ENCODE assay signal across 9 cellular contexts in the genomic region with DNA sequence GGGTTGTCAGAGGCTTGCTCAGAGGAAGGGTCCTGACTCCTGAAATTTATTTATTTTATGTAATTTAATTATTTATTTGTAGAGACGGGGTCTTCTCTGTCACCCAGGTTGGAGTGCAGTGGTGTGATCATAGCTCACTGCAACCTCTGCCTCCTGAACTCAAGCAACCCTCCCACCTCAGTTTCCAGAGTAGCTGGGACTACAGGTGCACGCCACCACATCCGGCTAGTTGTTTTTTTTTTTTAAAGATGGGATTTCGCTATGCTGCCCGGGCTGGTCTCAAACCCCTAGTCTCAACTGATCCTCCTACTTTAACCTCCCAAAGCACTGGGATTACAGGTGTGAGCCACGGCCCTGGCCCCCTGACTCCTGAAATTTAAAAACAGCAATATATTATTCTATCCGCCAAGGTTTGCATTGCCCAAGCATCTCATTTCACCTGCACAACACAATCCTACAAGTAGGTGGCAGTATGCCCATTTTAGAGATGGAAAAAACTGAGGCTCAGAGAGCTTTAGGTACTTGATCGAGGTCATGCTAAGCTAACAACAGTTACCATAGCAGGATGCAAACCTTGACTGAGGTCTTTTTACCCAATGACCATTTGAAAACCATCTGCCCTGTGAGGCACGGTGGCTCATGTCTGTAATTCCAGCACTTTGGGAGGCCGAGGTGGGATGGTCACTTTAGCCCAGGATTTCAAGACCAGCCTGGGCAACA. TPM values are rescaled to one million over a fixed set of nuclear protein-coding genes. Genes with fewer than 3 reads are reported as not detected.
DNase-seq lines count a peak whose midpoint lies in the region; FAIRE-seq and TF ChIP-seq lines count a peak whose summit lies in the region.
"Had no signal": no experiment of that assay in that cellular context is flagged by ENCODE, and none has a peak within 500 bp of the region (broad histone marks: within the 10 kb centered on the region; RNA-seq: fewer than 3 reads in every experiment).

No MANE protein-coding gene starts in this region.

- peak; percentile 66 for TF ChIP-seq CTCF in GM12875 (IDR thresholded peaks at IDR 0.05; ENCODE audit: borderline replicate concordance, insufficient read depth, low read depth, low read length)
- TF ChIP-seq CTCF in H1 (IDR thresholded peaks at IDR 0.05; ENCODE audit: control extremely low read depth in 1 of 3, insufficient read depth in 1 of 3, low read depth in 1 of 3, low read length in 3 of 3) = peak in 2 of 3 experiments; percentile 34 to 52; a peak in 2 of 4 replicates

- H3K27ac ChIP-seq in H1 (ENCODE audit: low read depth, low read length) = no peak overlapping the region
- H3K27ac ChIP-seq: HL-60 had no signal

- H2AK5ac ChIP-seq in H1 (ENCODE audit: low read depth, low read length) = no peak overlapping the region

- no peak overlapping the region for H3K56ac ChIP-seq in H1 (replicated peaks; ENCODE audit: insufficient read length, low read depth, low read length)

- no peak overlapping the region for H4K5ac ChIP-seq in H1 (ENCODE audit: insufficient read length, low read depth, low read length)

- 77% methylated on average over 10 of the region's 10 CpGs; no CpG with 5 or more reads in 1 of the 2 experiments for WGBS in H1 (ENCODE audit: extremely low coverage in 1 of 2, insufficient coverage in 1 of 2, insufficient read length in 1 of 2, insufficient replicate concordance in 2 of 2, low coverage in 1 of 2, low lambda C conversion rate in 2 of 2, missing lambda C conversion rate in 1 of 2), 2 experiments

- H3K14ac ChIP-seq in H1 (ENCODE audit: insufficient read length) = no peak overlapping the region

- H3K4me1 ChIP-seq in H1 (replicated peaks in 1 of 4; ENCODE audit: control insufficient read depth in 3 of 4, insufficient read depth in 4 of 4, low read length in 3 of 4) = peaks cover 0 to 3% (median 0%) of the 10 kb centered on the region in 4 experiments; a peak in 1 of 7 replicates

- peaks cover 0 to 2% (median 0%) of the 10 kb centered on the region in 4 experiments; a peak in 3 of 7 replicates for H3K27me3 ChIP-seq in H1 (replicated peaks in 1 of 4; ENCODE audit: control insufficient read depth in 3 of 4, extremely low read depth in 1 of 4, insufficient read depth in 3 of 4, low read length in 3 of 4)

- peaks cover 14% of the 10 kb centered on the region; the same call in 1 of the 2 replicates for H3K23me2 ChIP-seq in H1 (ENCODE audit: low read depth, low read length)

- TF ChIP-seq POLR2A in H1 (IDR thresholded peaks at IDR 0.05; ENCODE audit: control extremely low read depth in 1 of 2, low read depth in 2 of 2, low read length in 2 of 2) = no peak

- H3K9me3 ChIP-seq in H1 (ENCODE audit: insufficient read depth in 2 of 2, low read depth in 1 of 2, low read length in 1 of 2) = no peaks in the 10 kb centered on the region

- H3K23ac ChIP-seq in H1 (ENCODE audit: insufficient read length) = no peak overlapping the region

- no peaks in the 10 kb centered on the region for H4K20me1 ChIP-seq in H1 (replicated peaks in 1 of 2; ENCODE audit: control insufficient read depth in 1 of 2, insufficient read depth in 2 of 2, low read length in 2 of 2)

- no peak overlapping the region for H4K91ac ChIP-seq in H1 (replicated peaks; ENCODE audit: insufficient read length, low read length)

- no peak overlapping the region for H3K4ac ChIP-seq in H1 (replicated peaks; ENCODE audit: insufficient read length, low read depth, low read length)

- H2BK120ac ChIP-seq in H1 (replicated peaks; ENCODE audit: low read depth, low read length) = no peak overlapping the region

- peak; percentile 50 for FAIRE-seq in H1 (lab: Jason Lieb, UNC)

- H3K79me1 ChIP-seq in H1 (ENCODE audit: low read depth, low read length) = no peaks in the 10 kb centered on the region

- no peak overlapping the region for H3K4me2 ChIP-seq in H1 (ENCODE audit: insufficient read depth in 1 of 2, low read depth in 2 of 2, low read length in 2 of 2)

- intact Hi-C loops in posterior vena cava (cut with DNase I) = no loop called here

- no peaks in the 10 kb centered on the region for H3K36me3 ChIP-seq in H1 (ENCODE audit: control insufficient read depth in 2 of 4, insufficient read depth in 4 of 4, low read length in 3 of 4)

- DNase-seq in AG08395 (ENCODE audit: low spot score) = peak; percentile 17
- peak; percentile 62 for DNase-seq in RPMI7951 (ENCODE audit: low read depth)
- DNase-seq in H1 (ENCODE audit: low read depth in 1 of 2, low spot score in 2 of 2) = no peak
- peak; percentile 21 for DNase-seq in renal cortical epithelial cell (ENCODE audit: low read depth)
- DNase-seq in 8988T = no peak
- DNase-seq in HEK293T (ENCODE audit: extremely low spot score) = no peak
- no peak for DNase-seq in posterior vena cava (ENCODE audit: low spot score)

- POLR2A ChIA-PET in H1 (lab: Charles Lee; ENCODE audit: partially characterized antibody) (interaction anchor here (1.2 kb wide), 1 partner anchor 12 kb away, joined by 4 read pairs; no protein-coding TSS in a partner anchor), HEK293T (lab: Yijun Ruan, JAX) (interaction anchor here (0.8 kb wide), 1 partner anchor 298 kb away, joined by 3 read pairs; no protein-coding TSS in a partner anchor)

- H3K4me3 ChIP-seq in GM12875 (ENCODE audit: low read depth, low read length) (no peak overlapping the region), H1 (ENCODE audit: extremely low read depth in 1 of 4, insufficient read depth in 2 of 4, low read depth in 3 of 4, low read length in 4 of 4) (no peak overlapping the region)

- no peak overlapping the region for H3K9ac ChIP-seq in H1 (replicated peaks in 1 of 4; ENCODE audit: extremely low read depth in 1 of 4, low read depth in 3 of 4, low read length in 3 of 4)

- TF ChIP-seq RAD21 in H1 (IDR thresholded peaks at IDR 0.05 in 1 of 2, conservative IDR thresholded peaks at IDR 0.05 in 1 of 2; ENCODE audit: low read depth in 2 of 2, low read length in 2 of 2) = peak; percentile 57 to 58; a peak in 3 of 4 replicates

- no peaks in the 10 kb centered on the region for H3K79me2 ChIP-seq in H1 (ENCODE audit: control insufficient read depth in 1 of 2, insufficient read depth in 2 of 2, low read length in 2 of 2)

- H2BK5ac ChIP-seq in H1 (ENCODE audit: low read depth, low read length) = no peak overlapping the region

- H2BK20ac ChIP-seq in H1 (ENCODE audit: low read length) = no peak overlapping the region

- no peak overlapping the region for H2AFZ ChIP-seq in H1 (ENCODE audit: low read length)

- H3K18ac ChIP-seq in H1 (ENCODE audit: extremely low read depth, low read length) = no peak overlapping the region

- TF ChIP-seq EP300 in H1 (IDR thresholded peaks at IDR 0.05; ENCODE audit: borderline replicate concordance in 1 of 2, low read depth in 2 of 2, low read length in 2 of 2) = no peak

- H2BK12ac ChIP-seq in H1 (ENCODE audit: low read depth, low read length) = no peak overlapping the region

- CTCF ChIA-PET in H1 (lab: Charles Lee; ENCODE audit: partially characterized antibody) = interaction anchor here (0.6 to 3.8 kb wide), 11 partner anchors 9 to 264 kb away, joined by 3 to 38 read pairs (median 6); a partner anchor contains a TSS
- CTCF ChIA-PET in HEK293T (lab: Yijun Ruan, JAX) = interaction anchor here (0.6 kb wide), 3 partner anchors 10 to 294 kb away, joined by 3 to 5 read pairs (median 3); no protein-coding TSS in a partner anchor

- H4K8ac ChIP-seq in H1 (ENCODE audit: extremely low read depth, insufficient read depth, low read length) = no peak overlapping the region

- H2BK15ac ChIP-seq in H1 (ENCODE audit: low read length) = no peak overlapping the region

TF ChIP-seq in H1, 55 proteins besides CTCF, POLR2A, EP300 and RAD21:
- TF ChIP-seq TEAD4 (IDR thresholded peaks at IDR 0.05; ENCODE audit: low read depth, low read length) (peak; percentile 66; the same call in 1 of the 2 replicates), CEBPB (IDR thresholded peaks at IDR 0.05; ENCODE audit: low read depth, low read length) (0 out of 2 replicates have a peak, but pooled peaks have one; percentile 16), KDM1A (IDR thresholded peaks at IDR 0.05; ENCODE audit: borderline replicate concordance, low read length) (peak; percentile 89; the same call in 1 of the 2 replicates), KDM5A (IDR thresholded peaks at IDR 0.05; ENCODE audit: low read length) (no peak), HDAC2 (IDR thresholded peaks at IDR 0.05; ENCODE audit: borderline replicate concordance in 1 of 2, low read depth in 2 of 2, low read length in 2 of 2) (peak in 1 of 2 experiments; percentile 36; a peak in 1 of 4 replicates), GABPA (IDR thresholded peaks at IDR 0.05; ENCODE audit: borderline replicate concordance, insufficient read depth, low read length) (no peak)

TF ChIP-seq in HEK293T, 16 proteins besides CTCF, POLR2A, EP300 and RAD21:
- TF ChIP-seq TARDBP (IDR thresholded peaks at IDR 0.05) = no peak

RNA-seq across cellular contexts. Expression of gene ARHGEF18, which starts 18.1 kb away (rescaled TPM):
- 19.3 and 26.3 TPM in 2 replicates for total RNA-seq in RPMI7951 (2014; rRNA removed; shearing (Covaris generic))
- 35.9 and 36.8 TPM in 2 replicates for total RNA-seq in H1 (2021; fragmentation: NEBNext Ultra II Directional; extraction: Animal tissue kit (Norgen Biotek cat#: 25700))
- polyA plus RNA-seq in H1 (2011; rRNA removed) = 12.2 and 17.4 TPM in 2 replicates
- polyA plus RNA-seq in H1 (2011; cell fraction: cytosol; rRNA removed) = 17.4 TPM
- 25.3 TPM for polyA plus RNA-seq in H1 (2011; cell fraction: nucleus; rRNA removed)
- polyA plus RNA-seq in H1 (2012, experiment 1 of 2) = 20.2 to 26.9 TPM (median 23.4 TPM) in 4 replicates
- polyA plus RNA-seq in H1 (2012, experiment 2 of 2) = 17.9 TPM
- 17.7 TPM for polyA plus RNA-seq in H1 (2013, experiment 1 of 2)
- polyA plus RNA-seq in H1 (2013, experiment 2 of 2) = 17.2 TPM
- polyA minus RNA-seq in H1 (2011; rRNA and poly(A)+ RNA removed) = 8.3 and 9.1 TPM in 2 replicates
- polyA minus RNA-seq in H1 (2011; cell fraction: cytosol; rRNA and poly(A)+ RNA removed) = 20.8 TPM
- polyA minus RNA-seq in H1 (2011; cell fraction: nucleus; rRNA and poly(A)+ RNA removed) = 15.8 TPM
- total RNA-seq in renal cortical epithelial cell (53.0 and 66.0 TPM in 2 replicates), posterior vena cava (10 to 100 TPM; 17.6 to 19.9 TPM)

Comparison
In these comparisons a context has a peak if more than half of its experiments do, and no peak if none do; other contexts are left out.
1. DNase-seq: peak in AG08395 (single experiment), RPMI7951 (single experiment) and renal cortical epithelial cell (single experiment); none in H1 (0 of 2), 8988T (single experiment), HEK293T (single experiment) and posterior vena cava (single experiment).